In genomic region chr17:64599187-64599676, GRCh38 we compare ENCODE assay signal across 9 cellular contexts.
A peak's percentile ranks its signal among the peaks of the same experiment; 100 is the strongest.
DNase-seq lines count a peak whose midpoint lies in the region; ATAC-seq, FAIRE-seq and TF ChIP-seq lines count a peak whose summit lies in the region.
"Had no signal": no experiment of that assay in that cellular context is flagged by ENCODE, and none has a peak within 500 bp of the region (broad histone marks: within the 10 kb centered on the region; RNA-seq: fewer than 3 reads in every experiment).

No MANE protein-coding gene starts in this region.

- H3K27me3 ChIP-seq in right cardiac atrium (ENCODE audit: control insufficient read depth, insufficient read depth), result no peaks in the 10 kb centered on the region
- no peaks in the 10 kb centered on the region for H3K27me3 ChIP-seq in right atrium auricular region
- H3K27me3 ChIP-seq in small intestine (ENCODE audit: control insufficient read depth in 2 of 2, insufficient read depth in 2 of 2, low read length in 2 of 2), result no peaks in the 10 kb centered on the region

- no peaks in the 10 kb centered on the region for H3K9me3 Mint-ChIP-seq in activated T-cell treated with anti-CD3 and anti-CD28 coated beads, Interleukin-2, amount 50 U/mL, for 4 hours
- H3K9me3 Mint-ChIP-seq: nephron had no signal

- H3K9me3 ChIP-seq in right cardiac atrium (ENCODE audit: control insufficient read depth, low read length) (no peaks in the 10 kb centered on the region), right atrium auricular region (no peaks in the 10 kb centered on the region), small intestine (ENCODE audit: control insufficient read depth, low read depth) (no peaks in the 10 kb centered on the region)

- no peak for TF ChIP-seq CTCF in right atrium auricular region (IDR thresholded peaks at IDR 0.05)

- H3K4me3 ChIP-seq in right cardiac atrium (ENCODE audit: low read length) (no peak overlapping the region), right atrium auricular region (no peak overlapping the region), small intestine (ENCODE audit: low read depth in 1 of 2, low read length in 2 of 2) (no peak overlapping the region)

- H3K36me3 Mint-ChIP-seq in activated T-cell treated with anti-CD3 and anti-CD28 coated beads, Interleukin-2, amount 50 U/mL, for 4 hours (ENCODE audit: insufficient read depth), result peaks cover 12% of the 10 kb centered on the region

- no peak for FAIRE-seq in small intestine (lab: Jason Lieb, UNC)

- peak overlapping the region; percentile 70 for H3K4me3 Mint-ChIP-seq in activated T-cell treated with anti-CD3 and anti-CD28 coated beads, Interleukin-2, amount 50 U/mL, for 4 hours
- H3K4me3 Mint-ChIP-seq: nephron had no signal

- peak; percentile 19 to 40 for ATAC-seq in right cardiac atrium
- peak; percentile 97 to 99 for ATAC-seq in activated T-cell treated with anti-CD3 and anti-CD28 coated beads, Interleukin-2, amount 50 U/mL, for 4 hours
- no peak for ATAC-seq in HG03442 (IDR thresholded peaks at IDR 0.05; ENCODE audit: unreplicated experiment)

- H3K4me1 ChIP-seq in right cardiac atrium (ENCODE audit: control insufficient read depth, insufficient read depth, low read length) (no peaks in the 10 kb centered on the region), right atrium auricular region (no peaks in the 10 kb centered on the region), small intestine (ENCODE audit: control insufficient read depth in 2 of 2, insufficient read depth in 1 of 2, low read depth in 1 of 2, low read length in 1 of 2) (no peaks in the 10 kb centered on the region)

- H3K36me3 ChIP-seq in right atrium auricular region (peaks cover 4% of the 10 kb centered on the region), small intestine (ENCODE audit: control insufficient read depth in 2 of 2, insufficient read depth in 2 of 2, low read length in 2 of 2) (peaks cover 0 to 1% of the 10 kb centered on the region in 2 donors)

- H3K27ac ChIP-seq in right cardiac atrium (ENCODE audit: low read length) (no peak overlapping the region), right atrium auricular region (no peak overlapping the region), small intestine (ENCODE audit: low read depth in 1 of 2, low read length in 1 of 2) (peak overlapping the region in 1 of 2 donors; percentile 12)

- intact Hi-C loops in right cardiac atrium (cut with DNase I), result no loop called here

- H3K4me1 Mint-ChIP-seq in activated T-cell treated with anti-CD3 and anti-CD28 coated beads, Interleukin-2, amount 50 U/mL, for 4 hours (ENCODE audit: low read depth), result peaks cover 33% of the 10 kb centered on the region
- H3K4me1 Mint-ChIP-seq: nephron had no signal

- WGBS in right cardiac atrium, result 78% methylated on average over 10 of the region's 10 CpGs
- 61 to 81% (median 68%) methylated on average over 10 of the region's 10 CpGs for WGBS in small intestine, 3 donors

- DNase-seq in right cardiac atrium (no peak), right atrium auricular region (ENCODE audit: low spot score) (no peak), MV-4-11 (lab: John Stamatoyannopoulos, UW) (peak; percentile 63), small intestine (peak; percentile 40), NCI-H1694 treated with DMSO at 0.1 percent for 48 hours (lab: John Stamatoyannopoulos, UW) (no peak), HuH-7.5 (ENCODE audit: low spot score) (no peak)
- DNase-seq in activated T-cell treated with anti-CD3 and anti-CD28 coated beads, Interleukin-2, amount 50 U/mL, for 4 hours, result peak; percentile 34

- no peaks in the 10 kb centered on the region for H3K27me3 Mint-ChIP-seq in activated T-cell treated with anti-CD3 and anti-CD28 coated beads, Interleukin-2, amount 50 U/mL, for 4 hours (ENCODE audit: low read depth)

Comparison
In these comparisons a context has a peak if more than half of its experiments do, and no peak if none do; other contexts are left out.
1. DNase-seq: peak in MV-4-11 (single experiment), activated T-cell treated with anti-CD3 and anti-CD28 coated beads, Interleukin-2, amount 50 U/mL, for 4 hours (single experiment) and small intestine (single experiment); none in right cardiac atrium (0 of 3), right atrium auricular region (single experiment), NCI-H1694 treated with DMSO at 0.1 percent for 48 hours (single experiment) and HuH-7.5 (single experiment).